Comparison of ENCODE assay signal across 8 cellular contexts in genomic region chr1:77759090-77760028, GRCh38. TPM values are rescaled to one million over a fixed set of nuclear protein-coding genes. Genes with fewer than 3 reads are reported as not detected.
A peak's percentile ranks its signal among the peaks of the same experiment; 100 is the strongest.
DNase-seq lines count a peak whose midpoint lies in the region; ATAC-seq and TF ChIP-seq lines count a peak whose summit lies in the region.

Gene USP33, minus strand, starts transcription at chr1:77759852. Its CDS starts 18,155 bp downstream, at chr1:77741697.

- intact Hi-C loops in OCI-LY7 (cut with micrococcal nuclease; ENCODE audit: unreplicated experiment) = loop anchor here (2.0 to 10.0 kb wide), 3 partner anchors 77 to 245 kb away; partner anchors contain the start of genes DNAJB4 and ZZZ3

- peaks cover 36% of the 10 kb centered on the region for H3K4me1 ChIP-seq in OCI-LY7 (ENCODE audit: insufficient read depth, low read length, poor library complexity, severe bottlenecking)

- peak within 1 kb of the TSS; percentile 83 for H3K4me3 ChIP-seq in OCI-LY7 (ENCODE audit: low read depth, low read length, poor library complexity, severe bottlenecking)

- ATAC-seq in GM21381 (IDR thresholded peaks at IDR 0.05; ENCODE audit: unreplicated experiment) = peak; percentile 96

- H3K27ac ChIP-seq in OCI-LY7 (ENCODE audit: low read depth, low read length, poor library complexity, severe bottlenecking) (peak within 1 kb of the TSS; percentile 61), epithelial cell of prostate (peak within 1 kb of the TSS; percentile 70)

- H4K20me1 ChIP-seq in OCI-LY7 (ENCODE audit: insufficient read depth, low read length) = peaks cover 21% of the 10 kb centered on the region; the same call in 1 of the 2 replicates

- H3K79me2 ChIP-seq in OCI-LY7 (ENCODE audit: insufficient read depth, low read depth, low read length) = peaks cover 52% of the 10 kb centered on the region

- CTCF ChIA-PET in OCI-LY7 (lab: Charles Lee; ENCODE audit: unreplicated experiment) = interaction anchor here (0.6 to 1.1 kb wide), 3 partner anchors 9 to 889 kb away, joined by 3 to 4 read pairs (median 3); no protein-coding TSS in a partner anchor

- H3K36me3 ChIP-seq in OCI-LY7 (ENCODE audit: insufficient read depth, low read length) = no peaks in the 10 kb centered on the region

- POLR2A ChIA-PET in OCI-LY7 (lab: Charles Lee) = interaction anchor here (1.1 to 2.6 kb wide), 2 partner anchors 11 to 216 kb away, joined by 3 to 13 read pairs; no protein-coding TSS in a partner anchor

- peak within 1 kb of the TSS; percentile 71 for H3K4me2 ChIP-seq in OCI-LY7 (ENCODE audit: low read length)

- peak within 1 kb of the TSS; percentile 79; the same call in 1 of the 2 replicates for H2AFZ ChIP-seq in OCI-LY7 (ENCODE audit: low read length)

- no peaks in the 10 kb centered on the region for H3K9me2 ChIP-seq in OCI-LY7 (ENCODE audit: insufficient read depth, low read length)

- no peaks in the 10 kb centered on the region for H3K9me3 ChIP-seq in OCI-LY7 (ENCODE audit: low read length)

- BruUV-seq in OCI-LY7 (replicated peaks; lab: Mats Ljungman, UMichigan) = no TSS peak

- TF ChIP-seq CTCF in OCI-LY7 (conservative IDR thresholded peaks at IDR 0.05; ENCODE audit: low read length) = 0 out of 2 replicates have a peak, but pooled peaks have one; percentile 15

- DNase-seq in D341Med (ENCODE audit: low spot score) (peak; percentile 94), HUDEP-2 (lab: John Stamatoyannopoulos, UW; ENCODE audit: unreplicated experiment in 76 of 76) (peak in 73 of 76 experiments; percentile 26 to 90 (median 76)), OCI-LY7 (ENCODE audit: low spot score) (peak; percentile 93), activated T-cell treated with anti-CD3 and anti-CD28 coated beads for 24 hours (ENCODE audit: low read depth) (peak; percentile 85), epithelial cell of prostate (ENCODE audit: low read depth, low spot score) (no peak), mucosa of gallbladder (ENCODE audit: low spot score) (peak; percentile 91)
- peak; percentile 94 for DNase-seq in stimulated activated CD8-positive, alpha-beta memory T cell treated with anti-CD3 and anti-CD28 coated beads, Interleukin-4, amount 100 ng/mL, for 48 hours

RNA-seq across cellular contexts. Expression of gene USP33, which starts in this region (rescaled TPM):
- total RNA-seq in OCI-LY7 (2014; rRNA removed; shearing (Covaris generic)) = 44.1 and 47.8 TPM in 2 replicates
- total RNA-seq in OCI-LY7 (2022) (66.7 and 67.0 TPM in 2 replicates), mucosa of gallbladder (61.1 TPM)
